Comparison of ENCODE assay signal across 22 cellular contexts in genomic region chrX:53031380-53031779, GRCh38. TPM values are rescaled to one million over a fixed set of nuclear protein-coding genes. Genes with fewer than 3 reads are reported as not detected.
A peak's percentile ranks its signal among the peaks of the same experiment; 100 is the strongest.
DNase-seq lines count a peak whose midpoint lies in the region; ATAC-seq and TF ChIP-seq lines count a peak whose summit lies in the region.
"Had no signal": no experiment of that assay in that cellular context is flagged by ENCODE, and none has a peak within 500 bp of the region (broad histone marks: within the 10 kb centered on the region; RNA-seq: fewer than 3 reads in every experiment).

No MANE protein-coding gene starts in this region.

- H3K9me2 ChIP-seq in GM23338 (ENCODE audit: insufficient read depth): no peaks in the 10 kb centered on the region

- H3K4me1 ChIP-seq in GM23338 (ENCODE audit: insufficient read depth): no peaks in the 10 kb centered on the region; the same call in 1 of the 2 replicates
- no peaks in the 10 kb centered on the region for H3K4me1 ChIP-seq in endodermal cell (ENCODE audit: control insufficient read depth, insufficient read depth, low read length)
- H3K4me1 ChIP-seq: BE2C; BLaER1 treated with 17β-estradiol and CSF1 and Interleukin-3, amounts not matched to agents 10 nM and 100 nM had no signal

- H3K9me3 Mint-ChIP-seq in GM23338: no peaks in the 10 kb centered on the region
- H3K9me3 Mint-ChIP-seq in endodermal cell: peaks cover 51% of the 10 kb centered on the region
- H3K9me3 Mint-ChIP-seq: CD4-positive, alpha-beta T cell had no signal

- no peak overlapping the region for H3K9ac ChIP-seq in endodermal cell (ENCODE audit: extremely low read depth, low read length, poor library complexity, severe bottlenecking)
- H3K9ac ChIP-seq: BLaER1 treated with 17β-estradiol and CSF1 and Interleukin-3, amounts not matched to agents 10 nM and 100 nM had no signal

- no peaks in the 10 kb centered on the region for H3K36me3 Mint-ChIP-seq in GM23338 (ENCODE audit: low read depth)
- H3K36me3 Mint-ChIP-seq in endodermal cell (ENCODE audit: low read depth): no peaks in the 10 kb centered on the region
- H3K36me3 Mint-ChIP-seq: CD14-positive monocyte had no signal

- H3K27me3 Mint-ChIP-seq in GM23338 (ENCODE audit: insufficient read depth, low read depth, poor library complexity): no peaks in the 10 kb centered on the region
- no peaks in the 10 kb centered on the region for H3K27me3 Mint-ChIP-seq in endodermal cell (ENCODE audit: insufficient read depth)

- H3K27ac ChIP-seq in GM23338 (ENCODE audit: low read depth) (no peak overlapping the region), endodermal cell (ENCODE audit: low read depth, low read length) (no peak overlapping the region)
- H3K27ac ChIP-seq: 22Rv1; BLaER1 treated with 17β-estradiol and CSF1 and Interleukin-3, amounts not matched to agents 10 nM and 100 nM had no signal

- H3K4me3 ChIP-seq in GM23338 (no peak overlapping the region), endodermal cell (ENCODE audit: low read length) (no peak overlapping the region)
- H3K4me3 ChIP-seq: BLaER1 treated with 17β-estradiol and CSF1 and Interleukin-3, amounts not matched to agents 10 nM and 100 nM had no signal

- H4K20me1 ChIP-seq in GM23338 (replicated peaks; ENCODE audit: insufficient read depth): no peaks in the 10 kb centered on the region
- H4K20me1 ChIP-seq: BLaER1 treated with 17β-estradiol and CSF1 and Interleukin-3, amounts not matched to agents 10 nM and 100 nM had no signal

- no peaks in the 10 kb centered on the region for H3F3A ChIP-seq in GM23338 (replicated peaks; ENCODE audit: low read depth)

- no peaks in the 10 kb centered on the region for H3K9me3 ChIP-seq in endodermal cell (ENCODE audit: control insufficient read depth, low read length)
- H3K9me3 ChIP-seq: BE2C; BLaER1 treated with 17β-estradiol and CSF1 and Interleukin-3, amounts not matched to agents 10 nM and 100 nM had no signal

- H3K79me2 ChIP-seq in GM23338 (replicated peaks; ENCODE audit: insufficient read depth): no peaks in the 10 kb centered on the region

- peak; percentile 14 for DNase-seq in NCI-H2107 treated with DMSO at 0.1 percent for 48 hours (lab: John Stamatoyannopoulos, UW; ENCODE audit: unreplicated experiment)
- no peak for DNase-seq in NCI-H2107 (lab: John Stamatoyannopoulos, UW)
- DNase-seq in GM23338 (ENCODE audit: low spot score): peak; percentile 16
- peak; percentile 54 for DNase-seq in endodermal cell
- peak; percentile 10 for DNase-seq in renal cortical epithelial cell (ENCODE audit: low read depth)
- DNase-seq in anterior cingulate cortex (lab: John Stamatoyannopoulos, UW): no peak
- DNase-seq in GM20000 (ENCODE audit: low spot score): no peak
- DNase-seq in stimulated activated CD4-positive, alpha-beta T cell treated with anti-CD3 and anti-CD28 coated beads, Interleukin-4, amount 100 ng/mL, for 24 hours: no peak
- DNase-seq: AML-193; BE2C; Calu3; CD4-positive, alpha-beta T cell; COR-L47; DMS53; DMS79 treated with DMSO at 0.1 percent for 48 hours; GF-D8; H7; HCEC 1CT had no signal

- H3K27ac Mint-ChIP-seq in GM23338 (no peak overlapping the region), endodermal cell (no peak overlapping the region)
- H3K27ac Mint-ChIP-seq: CD14-positive monocyte; CD4-positive, alpha-beta T cell had no signal

- WGBS in endodermal cell (ENCODE audit: insufficient coverage in 1 of 2, insufficient read length in 1 of 2), 2 experiments: 56 to 64% methylated on average over 2 to 3 of the region's 4 CpGs

- TF ChIP-seq CTCF in GM23338 (conservative IDR thresholded peaks at IDR 0.05; ENCODE audit: low read depth in 2 of 2): no peak
- no peak for TF ChIP-seq CTCF in endodermal cell (conservative IDR thresholded peaks at IDR 0.05)
- TF ChIP-seq CTCF in GM20000 (IDR thresholded peaks at IDR 0.05; ENCODE audit: extremely low read depth, missing control alignments): no peak

- H3K4me3 Mint-ChIP-seq in GM23338 (no peak overlapping the region), endodermal cell (no peak overlapping the region)
- H3K4me3 Mint-ChIP-seq: CD14-positive monocyte; CD4-positive, alpha-beta T cell had no signal

- H3K4me2 ChIP-seq in GM23338: no peak overlapping the region
- H3K4me2 ChIP-seq: BLaER1 treated with 17β-estradiol and CSF1 and Interleukin-3, amounts not matched to agents 10 nM and 100 nM had no signal

- no peak overlapping the region for H2AFZ ChIP-seq in GM23338

- H3K4me1 Mint-ChIP-seq in GM23338 (no peaks in the 10 kb centered on the region; the same call in 2 of the 3 replicates), endodermal cell (no peaks in the 10 kb centered on the region)
- H3K4me1 Mint-ChIP-seq: CD14-positive monocyte had no signal

- H3K27me3 ChIP-seq in GM23338 (ENCODE audit: insufficient read depth) (no peaks in the 10 kb centered on the region), endodermal cell (ENCODE audit: control insufficient read depth, insufficient read depth, low read length, poor library complexity, severe bottlenecking) (no peaks in the 10 kb centered on the region)
- H3K27me3 ChIP-seq: BE2C had no signal

- H3K36me3 ChIP-seq in GM23338 (ENCODE audit: insufficient read depth) (no peaks in the 10 kb centered on the region), endodermal cell (ENCODE audit: control insufficient read depth, insufficient read depth, low read length) (no peaks in the 10 kb centered on the region)
- H3K36me3 ChIP-seq: BE2C; BLaER1 treated with 17β-estradiol and CSF1 and Interleukin-3, amounts not matched to agents 10 nM and 100 nM had no signal

- ATAC-seq in GM23338: peak; percentile 41; the same call in 2 of the 3 replicates

TF ChIP-seq in GM23338, 12 proteins besides CTCF, POLR2A, EP300 and RAD21:
- TF ChIP-seq REST (IDR thresholded peaks at IDR 0.05; ENCODE audit: unreplicated experiment): no peak
TF ChIP-seq in GM23338: peak in this region for 0.

RNA-seq across cellular contexts. Expression of gene GPR173, which starts 17.2 kb away (rescaled TPM):
- total RNA-seq in GM23338 (2014; rRNA removed; shearing (Covaris generic)): 7.7 TPM in 2 replicates
- 0.92 and 0.94 TPM in 2 replicates for polyA plus RNA-seq in GM23338 (2016; fragmentation: Nextera tagmentation; extraction: Ambion mirVana)
- total RNA-seq in endodermal cell: 1 to 10 TPM; 7.0 to 9.4 TPM
- polyA plus RNA-seq in endodermal cell (2013, experiment 1 of 2): 16.5 TPM
- polyA plus RNA-seq in endodermal cell (2013, experiment 2 of 2): 14.7 TPM
- 0.52 and 3.3 TPM in 2 replicates for total RNA-seq in renal cortical epithelial cell
- total RNA-seq: CD4-positive, alpha-beta T cell; G401 had no signal
- polyA plus RNA-seq: CD14-positive monocyte had no signal

RNA-seq across cellular contexts. Expression of gene TSPYL2, which starts 50.8 kb away (rescaled TPM):
- total RNA-seq in GM23338 (2014; rRNA removed; shearing (Covaris generic)): 9.9 and 13.4 TPM in 2 replicates
- 11.6 and 13.4 TPM in 2 replicates for polyA plus RNA-seq in GM23338 (2016; fragmentation: Nextera tagmentation; extraction: Ambion mirVana)
- total RNA-seq in endodermal cell (10 to 100 TPM; 16.6 to 25.1 TPM), renal cortical epithelial cell (3.3 and 7.9 TPM in 2 replicates)
- 20.3 TPM for polyA plus RNA-seq in endodermal cell (2013, experiment 1 of 2)
- polyA plus RNA-seq in endodermal cell (2013, experiment 2 of 2): 17.6 TPM

Comparison
In these comparisons a context has a peak if more than half of its experiments do, and no peak if none do; other contexts are left out.
1. DNase-seq: peak in NCI-H2107 treated with DMSO at 0.1 percent for 48 hours (single experiment), GM23338 (single experiment), endodermal cell (single experiment) and renal cortical epithelial cell (single experiment); none in NCI-H2107 (single experiment), anterior cingulate cortex (0 of 58), GM20000 (single experiment) and stimulated activated CD4-positive, alpha-beta T cell treated with anti-CD3 and anti-CD28 coated beads, Interleukin-4, amount 100 ng/mL, for 24 hours (single experiment).